Comparison of ENCODE assay signal across 1 cellular context in the genomic region with DNA sequence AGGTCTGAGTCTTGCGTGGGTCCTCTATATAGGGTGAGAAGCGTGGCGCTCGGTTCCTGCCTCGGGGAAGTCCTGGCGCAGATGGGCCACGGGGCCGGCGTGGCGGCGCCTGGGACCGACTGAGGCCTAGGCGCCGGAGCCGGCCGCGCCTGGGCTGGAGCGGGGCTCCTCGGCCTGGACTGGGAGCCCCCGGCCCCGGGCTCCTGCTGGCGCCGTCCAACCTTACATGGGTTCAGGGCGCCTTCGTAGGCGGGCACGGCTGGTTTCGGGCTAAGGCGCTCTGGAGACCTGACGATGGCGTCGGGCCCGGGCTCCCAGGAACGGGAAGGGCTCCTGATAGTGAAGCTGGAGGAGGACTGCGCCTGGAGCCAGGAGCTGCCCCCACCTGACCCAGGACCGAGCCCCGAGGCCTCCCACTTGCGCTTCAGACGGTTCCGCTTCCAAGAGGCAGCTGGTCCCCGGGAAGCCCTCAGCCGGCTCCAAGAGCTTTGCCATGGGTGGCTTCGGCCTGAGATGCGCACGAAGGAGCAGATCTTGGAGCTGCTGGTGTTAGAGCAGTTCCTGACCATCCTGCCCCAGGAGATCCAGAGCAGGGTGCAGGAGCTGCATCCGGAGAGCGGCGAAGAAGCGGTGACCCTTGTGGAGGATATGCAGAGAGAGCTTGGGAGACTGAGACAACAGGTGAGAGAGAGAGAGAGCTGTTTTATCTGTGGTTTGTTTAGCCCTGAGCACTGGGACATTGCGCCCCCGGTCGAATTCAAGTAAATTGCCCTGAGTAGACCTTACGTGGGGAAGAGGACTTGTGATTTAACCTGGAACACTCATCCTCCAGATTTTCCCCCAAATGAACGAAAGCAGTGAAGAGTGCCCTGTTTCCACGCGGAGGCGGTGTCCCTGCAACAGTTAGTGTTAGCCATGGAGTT.
TF ChIP-seq lines count a peak whose summit lies in the region.

No MANE protein-coding gene starts in this region.

TF ChIP-seq in GM12878, 131 proteins besides CTCF, POLR2A, EP300 and RAD21 (continues in another document):
- TF ChIP-seq GATAD2B (conservative IDR thresholded peaks at IDR 0.05; ENCODE audit: low read depth) (peak; percentile 59), DPF2 (IDR thresholded peaks at IDR 0.05) (peak; percentile 59), ZNF24 (IDR thresholded peaks at IDR 0.05) (0 out of 2 replicates have a peak, but pooled peaks have one; percentile 33), YBX1 (IDR thresholded peaks at IDR 0.05) (no peak), MTA2 (IDR thresholded peaks at IDR 0.05; ENCODE audit: low read depth) (no peak), CEBPB (IDR thresholded peaks at IDR 0.05; ENCODE audit: borderline replicate concordance in 1 of 2, low read depth in 2 of 2, low read length in 2 of 2) (no peak), NR2F1 (conservative IDR thresholded peaks at IDR 0.05) (peak; percentile 46), YY1 (IDR thresholded peaks at IDR 0.05; ENCODE audit: low read depth, low read length) (no peak; the same call in 1 of the 2 replicates), TCF3 (IDR thresholded peaks at IDR 0.05; ENCODE audit: borderline replicate concordance, insufficient read depth, low read depth, low read length) (no peak), ESRRA (IDR thresholded peaks at IDR 0.05; ENCODE audit: low read length) (no peak), LARP7 (IDR thresholded peaks at IDR 0.05) (peak; percentile 81), TBL1XR1 (IDR thresholded peaks at IDR 0.05; ENCODE audit: low read depth, low read length) (no peak), EGR1 (IDR thresholded peaks at IDR 0.05; ENCODE audit: borderline replicate concordance in 1 of 2, low read depth in 2 of 2, low read length in 2 of 2) (peak in 1 of 2 experiments; percentile 43; a peak in 1 of 3 replicates), STAT3 (IDR thresholded peaks at IDR 0.05; ENCODE audit: low read depth, low read length) (no peak), KLF5 (IDR thresholded peaks at IDR 0.05; ENCODE audit: partially characterized antibody) (no peak), ZNF384 (IDR thresholded peaks at IDR 0.05; ENCODE audit: borderline replicate concordance, low read depth, low read length) (no peak), IKZF2 (IDR thresholded peaks at IDR 0.05) (no peak), STAT1 (conservative IDR thresholded peaks at IDR 0.05) (no peak), NFXL1 (IDR thresholded peaks at IDR 0.05; ENCODE audit: borderline replicate concordance) (no peak), CBFB (IDR thresholded peaks at IDR 0.05; ENCODE audit: low read depth) (no peak), RUNX3 (IDR thresholded peaks at IDR 0.05; ENCODE audit: low read length) (no peak)
- TF ChIP-seq, protein P1, sequence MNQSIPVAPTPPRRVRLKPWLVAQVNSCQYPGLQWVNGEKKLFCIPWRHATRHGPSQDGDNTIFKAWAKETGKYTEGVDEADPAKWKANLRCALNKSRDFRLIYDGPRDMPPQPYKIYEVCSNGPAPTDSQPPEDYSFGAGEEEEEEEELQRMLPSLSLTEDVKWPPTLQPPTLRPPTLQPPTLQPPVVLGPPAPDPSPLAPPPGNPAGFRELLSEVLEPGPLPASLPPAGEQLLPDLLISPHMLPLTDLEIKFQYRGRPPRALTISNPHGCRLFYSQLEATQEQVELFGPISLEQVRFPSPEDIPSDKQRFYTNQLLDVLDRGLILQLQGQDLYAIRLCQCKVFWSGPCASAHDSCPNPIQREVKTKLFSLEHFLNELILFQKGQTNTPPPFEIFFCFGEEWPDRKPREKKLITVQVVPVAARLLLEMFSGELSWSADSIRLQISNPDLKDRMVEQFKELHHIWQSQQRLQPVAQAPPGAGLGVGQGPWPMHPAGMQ (IDR thresholded peaks at IDR 0.05; ENCODE audit: borderline replicate concordance), result no peak
- TF ChIP-seq, protein P2, sequence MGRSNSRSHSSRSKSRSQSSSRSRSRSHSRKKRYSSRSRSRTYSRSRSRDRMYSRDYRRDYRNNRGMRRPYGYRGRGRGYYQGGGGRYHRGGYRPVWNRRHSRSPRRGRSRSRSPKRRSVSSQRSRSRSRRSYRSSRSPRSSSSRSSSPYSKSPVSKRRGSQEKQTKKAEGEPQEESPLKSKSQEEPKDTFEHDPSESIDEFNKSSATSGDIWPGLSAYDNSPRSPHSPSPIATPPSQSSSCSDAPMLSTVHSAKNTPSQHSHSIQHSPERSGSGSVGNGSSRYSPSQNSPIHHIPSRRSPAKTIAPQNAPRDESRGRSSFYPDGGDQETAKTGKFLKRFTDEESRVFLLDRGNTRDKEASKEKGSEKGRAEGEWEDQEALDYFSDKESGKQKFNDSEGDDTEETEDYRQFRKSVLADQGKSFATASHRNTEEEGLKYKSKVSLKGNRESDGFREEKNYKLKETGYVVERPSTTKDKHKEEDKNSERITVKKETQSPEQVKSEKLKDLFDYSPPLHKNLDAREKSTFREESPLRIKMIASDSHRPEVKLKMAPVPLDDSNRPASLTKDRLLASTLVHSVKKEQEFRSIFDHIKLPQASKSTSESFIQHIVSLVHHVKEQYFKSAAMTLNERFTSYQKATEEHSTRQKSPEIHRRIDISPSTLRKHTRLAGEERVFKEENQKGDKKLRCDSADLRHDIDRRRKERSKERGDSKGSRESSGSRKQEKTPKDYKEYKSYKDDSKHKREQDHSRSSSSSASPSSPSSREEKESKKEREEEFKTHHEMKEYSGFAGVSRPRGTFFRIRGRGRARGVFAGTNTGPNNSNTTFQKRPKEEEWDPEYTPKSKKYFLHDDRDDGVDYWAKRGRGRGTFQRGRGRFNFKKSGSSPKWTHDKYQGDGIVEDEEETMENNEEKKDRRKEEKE (IDR thresholded peaks at IDR 0.05), result peak; percentile 11; the same call in 1 of the 2 replicates
- TF ChIP-seq, protein P3, sequence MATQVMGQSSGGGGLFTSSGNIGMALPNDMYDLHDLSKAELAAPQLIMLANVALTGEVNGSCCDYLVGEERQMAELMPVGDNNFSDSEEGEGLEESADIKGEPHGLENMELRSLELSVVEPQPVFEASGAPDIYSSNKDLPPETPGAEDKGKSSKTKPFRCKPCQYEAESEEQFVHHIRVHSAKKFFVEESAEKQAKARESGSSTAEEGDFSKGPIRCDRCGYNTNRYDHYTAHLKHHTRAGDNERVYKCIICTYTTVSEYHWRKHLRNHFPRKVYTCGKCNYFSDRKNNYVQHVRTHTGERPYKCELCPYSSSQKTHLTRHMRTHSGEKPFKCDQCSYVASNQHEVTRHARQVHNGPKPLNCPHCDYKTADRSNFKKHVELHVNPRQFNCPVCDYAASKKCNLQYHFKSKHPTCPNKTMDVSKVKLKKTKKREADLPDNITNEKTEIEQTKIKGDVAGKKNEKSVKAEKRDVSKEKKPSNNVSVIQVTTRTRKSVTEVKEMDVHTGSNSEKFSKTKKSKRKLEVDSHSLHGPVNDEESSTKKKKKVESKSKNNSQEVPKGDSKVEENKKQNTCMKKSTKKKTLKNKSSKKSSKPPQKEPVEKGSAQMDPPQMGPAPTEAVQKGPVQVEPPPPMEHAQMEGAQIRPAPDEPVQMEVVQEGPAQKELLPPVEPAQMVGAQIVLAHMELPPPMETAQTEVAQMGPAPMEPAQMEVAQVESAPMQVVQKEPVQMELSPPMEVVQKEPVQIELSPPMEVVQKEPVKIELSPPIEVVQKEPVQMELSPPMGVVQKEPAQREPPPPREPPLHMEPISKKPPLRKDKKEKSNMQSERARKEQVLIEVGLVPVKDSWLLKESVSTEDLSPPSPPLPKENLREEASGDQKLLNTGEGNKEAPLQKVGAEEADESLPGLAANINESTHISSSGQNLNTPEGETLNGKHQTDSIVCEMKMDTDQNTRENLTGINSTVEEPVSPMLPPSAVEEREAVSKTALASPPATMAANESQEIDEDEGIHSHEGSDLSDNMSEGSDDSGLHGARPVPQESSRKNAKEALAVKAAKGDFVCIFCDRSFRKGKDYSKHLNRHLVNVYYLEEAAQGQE (IDR thresholded peaks at IDR 0.05; ENCODE audit: low read depth, low read length), result 0 out of 2 replicates have a peak, but pooled peaks have one; percentile 53
- TF ChIP-seq, protein P4, sequence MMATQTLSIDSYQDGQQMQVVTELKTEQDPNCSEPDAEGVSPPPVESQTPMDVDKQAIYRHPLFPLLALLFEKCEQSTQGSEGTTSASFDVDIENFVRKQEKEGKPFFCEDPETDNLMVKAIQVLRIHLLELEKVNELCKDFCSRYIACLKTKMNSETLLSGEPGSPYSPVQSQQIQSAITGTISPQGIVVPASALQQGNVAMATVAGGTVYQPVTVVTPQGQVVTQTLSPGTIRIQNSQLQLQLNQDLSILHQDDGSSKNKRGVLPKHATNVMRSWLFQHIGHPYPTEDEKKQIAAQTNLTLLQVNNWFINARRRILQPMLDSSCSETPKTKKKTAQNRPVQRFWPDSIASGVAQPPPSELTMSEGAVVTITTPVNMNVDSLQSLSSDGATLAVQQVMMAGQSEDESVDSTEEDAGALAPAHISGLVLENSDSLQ (IDR thresholded peaks at IDR 0.05), result no peak
- TF ChIP-seq, protein P5, sequence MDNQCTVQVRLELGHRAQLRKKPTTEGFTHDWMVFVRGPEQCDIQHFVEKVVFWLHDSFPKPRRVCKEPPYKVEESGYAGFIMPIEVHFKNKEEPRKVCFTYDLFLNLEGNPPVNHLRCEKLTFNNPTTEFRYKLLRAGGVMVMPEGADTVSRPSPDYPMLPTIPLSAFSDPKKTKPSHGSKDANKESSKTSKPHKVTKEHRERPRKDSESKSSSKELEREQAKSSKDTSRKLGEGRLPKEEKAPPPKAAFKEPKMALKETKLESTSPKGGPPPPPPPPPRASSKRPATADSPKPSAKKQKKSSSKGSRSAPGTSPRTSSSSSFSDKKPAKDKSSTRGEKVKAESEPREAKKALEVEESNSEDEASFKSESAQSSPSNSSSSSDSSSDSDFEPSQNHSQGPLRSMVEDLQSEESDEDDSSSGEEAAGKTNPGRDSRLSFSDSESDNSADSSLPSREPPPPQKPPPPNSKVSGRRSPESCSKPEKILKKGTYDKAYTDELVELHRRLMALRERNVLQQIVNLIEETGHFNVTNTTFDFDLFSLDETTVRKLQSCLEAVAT (IDR thresholded peaks at IDR 0.05), result peak; percentile 45; the same call in 1 of the 2 replicates
- TF ChIP-seq, protein P6, sequence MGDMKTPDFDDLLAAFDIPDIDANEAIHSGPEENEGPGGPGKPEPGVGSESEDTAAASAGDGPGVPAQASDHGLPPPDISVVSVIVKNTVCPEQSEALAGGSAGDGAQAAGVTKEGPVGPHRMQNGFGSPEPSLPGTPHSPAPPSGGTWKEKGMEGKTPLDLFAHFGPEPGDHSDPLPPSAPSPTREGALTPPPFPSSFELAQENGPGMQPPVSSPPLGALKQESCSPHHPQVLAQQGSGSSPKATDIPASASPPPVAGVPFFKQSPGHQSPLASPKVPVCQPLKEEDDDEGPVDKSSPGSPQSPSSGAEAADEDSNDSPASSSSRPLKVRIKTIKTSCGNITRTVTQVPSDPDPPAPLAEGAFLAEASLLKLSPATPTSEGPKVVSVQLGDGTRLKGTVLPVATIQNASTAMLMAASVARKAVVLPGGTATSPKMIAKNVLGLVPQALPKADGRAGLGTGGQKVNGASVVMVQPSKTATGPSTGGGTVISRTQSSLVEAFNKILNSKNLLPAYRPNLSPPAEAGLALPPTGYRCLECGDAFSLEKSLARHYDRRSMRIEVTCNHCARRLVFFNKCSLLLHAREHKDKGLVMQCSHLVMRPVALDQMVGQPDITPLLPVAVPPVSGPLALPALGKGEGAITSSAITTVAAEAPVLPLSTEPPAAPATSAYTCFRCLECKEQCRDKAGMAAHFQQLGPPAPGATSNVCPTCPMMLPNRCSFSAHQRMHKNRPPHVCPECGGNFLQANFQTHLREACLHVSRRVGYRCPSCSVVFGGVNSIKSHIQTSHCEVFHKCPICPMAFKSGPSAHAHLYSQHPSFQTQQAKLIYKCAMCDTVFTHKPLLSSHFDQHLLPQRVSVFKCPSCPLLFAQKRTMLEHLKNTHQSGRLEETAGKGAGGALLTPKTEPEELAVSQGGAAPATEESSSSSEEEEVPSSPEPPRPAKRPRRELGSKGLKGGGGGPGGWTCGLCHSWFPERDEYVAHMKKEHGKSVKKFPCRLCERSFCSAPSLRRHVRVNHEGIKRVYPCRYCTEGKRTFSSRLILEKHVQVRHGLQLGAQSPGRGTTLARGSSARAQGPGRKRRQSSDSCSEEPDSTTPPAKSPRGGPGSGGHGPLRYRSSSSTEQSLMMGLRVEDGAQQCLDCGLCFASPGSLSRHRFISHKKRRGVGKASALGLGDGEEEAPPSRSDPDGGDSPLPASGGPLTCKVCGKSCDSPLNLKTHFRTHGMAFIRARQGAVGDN (IDR thresholded peaks at IDR 0.05), result peak; percentile 24; the same call in 1 of the 2 replicates
- TF ChIP-seq, protein P7, sequence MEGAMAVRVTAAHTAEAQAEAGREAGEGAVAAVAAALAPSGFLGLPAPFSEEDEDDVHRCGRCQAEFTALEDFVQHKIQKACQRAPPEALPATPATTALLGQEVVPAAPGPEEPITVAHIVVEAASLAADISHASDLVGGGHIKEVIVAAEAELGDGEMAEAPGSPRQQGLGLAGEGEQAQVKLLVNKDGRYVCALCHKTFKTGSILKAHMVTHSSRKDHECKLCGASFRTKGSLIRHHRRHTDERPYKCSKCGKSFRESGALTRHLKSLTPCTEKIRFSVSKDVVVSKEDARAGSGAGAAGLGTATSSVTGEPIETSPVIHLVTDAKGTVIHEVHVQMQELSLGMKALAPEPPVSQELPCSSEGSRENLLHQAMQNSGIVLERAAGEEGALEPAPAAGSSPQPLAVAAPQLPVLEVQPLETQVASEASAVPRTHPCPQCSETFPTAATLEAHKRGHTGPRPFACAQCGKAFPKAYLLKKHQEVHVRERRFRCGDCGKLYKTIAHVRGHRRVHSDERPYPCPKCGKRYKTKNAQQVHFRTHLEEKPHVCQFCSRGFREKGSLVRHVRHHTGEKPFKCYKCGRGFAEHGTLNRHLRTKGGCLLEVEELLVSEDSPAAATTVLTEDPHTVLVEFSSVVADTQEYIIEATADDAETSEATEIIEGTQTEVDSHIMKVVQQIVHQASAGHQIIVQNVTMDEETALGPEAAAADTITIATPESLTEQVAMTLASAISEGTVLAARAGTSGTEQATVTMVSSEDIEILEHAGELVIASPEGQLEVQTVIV (IDR thresholded peaks at IDR 0.05; ENCODE audit: borderline replicate concordance, partially characterized antibody), result no peak
- TF ChIP-seq, protein P8, sequence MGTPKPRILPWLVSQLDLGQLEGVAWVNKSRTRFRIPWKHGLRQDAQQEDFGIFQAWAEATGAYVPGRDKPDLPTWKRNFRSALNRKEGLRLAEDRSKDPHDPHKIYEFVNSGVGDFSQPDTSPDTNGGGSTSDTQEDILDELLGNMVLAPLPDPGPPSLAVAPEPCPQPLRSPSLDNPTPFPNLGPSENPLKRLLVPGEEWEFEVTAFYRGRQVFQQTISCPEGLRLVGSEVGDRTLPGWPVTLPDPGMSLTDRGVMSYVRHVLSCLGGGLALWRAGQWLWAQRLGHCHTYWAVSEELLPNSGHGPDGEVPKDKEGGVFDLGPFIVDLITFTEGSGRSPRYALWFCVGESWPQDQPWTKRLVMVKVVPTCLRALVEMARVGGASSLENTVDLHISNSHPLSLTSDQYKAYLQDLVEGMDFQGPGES (IDR thresholded peaks at IDR 0.05), result no peak
- TF ChIP-seq, protein P9, sequence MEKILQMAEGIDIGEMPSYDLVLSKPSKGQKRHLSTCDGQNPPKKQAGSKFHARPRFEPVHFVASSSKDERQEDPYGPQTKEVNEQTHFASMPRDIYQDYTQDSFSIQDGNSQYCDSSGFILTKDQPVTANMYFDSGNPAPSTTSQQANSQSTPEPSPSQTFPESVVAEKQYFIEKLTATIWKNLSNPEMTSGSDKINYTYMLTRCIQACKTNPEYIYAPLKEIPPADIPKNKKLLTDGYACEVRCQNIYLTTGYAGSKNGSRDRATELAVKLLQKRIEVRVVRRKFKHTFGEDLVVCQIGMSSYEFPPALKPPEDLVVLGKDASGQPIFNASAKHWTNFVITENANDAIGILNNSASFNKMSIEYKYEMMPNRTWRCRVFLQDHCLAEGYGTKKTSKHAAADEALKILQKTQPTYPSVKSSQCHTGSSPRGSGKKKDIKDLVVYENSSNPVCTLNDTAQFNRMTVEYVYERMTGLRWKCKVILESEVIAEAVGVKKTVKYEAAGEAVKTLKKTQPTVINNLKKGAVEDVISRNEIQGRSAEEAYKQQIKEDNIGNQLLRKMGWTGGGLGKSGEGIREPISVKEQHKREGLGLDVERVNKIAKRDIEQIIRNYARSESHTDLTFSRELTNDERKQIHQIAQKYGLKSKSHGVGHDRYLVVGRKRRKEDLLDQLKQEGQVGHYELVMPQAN (conservative IDR thresholded peaks at IDR 0.05), result peak; percentile 86
